In genomic region chr7:125681508-125681907, GRCh38 we compare ENCODE assay signal across 18 cellular contexts.
DNase-seq lines count a peak whose midpoint lies in the region; ATAC-seq lines count a peak whose summit lies in the region.
"Had no signal": no experiment of that assay in that cellular context is flagged by ENCODE, and none has a peak within 500 bp of the region (broad histone marks: within the 10 kb centered on the region; RNA-seq: fewer than 3 reads in every experiment).

No MANE protein-coding gene starts in this region.

- ATAC-seq in GM18511 (IDR thresholded peaks at IDR 0.05; ENCODE audit: unreplicated experiment) (peak; percentile 69), GM21786 (IDR thresholded peaks at IDR 0.05; ENCODE audit: unreplicated experiment) (peak; percentile 49), HG02885 (IDR thresholded peaks at IDR 0.05; ENCODE audit: poor library complexity, unreplicated experiment) (peak; percentile 86), HG03520 (IDR thresholded peaks at IDR 0.05; ENCODE audit: unreplicated experiment) (peak; percentile 94), HG03354 (IDR thresholded peaks at IDR 0.05; ENCODE audit: poor library complexity, severe bottlenecking, unreplicated experiment) (no peak), GM19324 (IDR thresholded peaks at IDR 0.05; ENCODE audit: low FRiP score, unreplicated experiment) (no peak), GM18909 (IDR thresholded peaks at IDR 0.05; ENCODE audit: poor library complexity, unreplicated experiment) (no peak)
- ATAC-seq: Panc1, Right ventricle myocardium inferior, SK-N-SH treated with all-trans-retinoic acid at 6 μM for 48 hours had no signal

- DNase-seq in stimulated activated CD4-positive, alpha-beta T cell treated with anti-CD3 and anti-CD28 coated beads, Interleukin-1b, Interleukin-23, amount 100 ng/mL, for 48 hours = no peak
- DNase-seq: COR-L47, H9, Karpas-422, MM.1S, NCI-H187 treated with DMSO at 0.1 percent for 48 hours, NCI-H446 treated with DMSO at 0.1 percent for 48 hours, NCI-H748 treated with DMSO at 0.1 percent for 48 hours had no signal

Comparison
In these comparisons a context has a peak if more than half of its experiments do, and no peak if none do; other contexts are left out.
1. ATAC-seq: peak in GM18511 (single experiment), GM21786 (single experiment), HG02885 (single experiment) and HG03520 (single experiment); none in HG03354 (single experiment), GM19324 (single experiment) and GM18909 (single experiment).